29 cellular contexts compared by ENCODE assay signal in the genomic region with DNA sequence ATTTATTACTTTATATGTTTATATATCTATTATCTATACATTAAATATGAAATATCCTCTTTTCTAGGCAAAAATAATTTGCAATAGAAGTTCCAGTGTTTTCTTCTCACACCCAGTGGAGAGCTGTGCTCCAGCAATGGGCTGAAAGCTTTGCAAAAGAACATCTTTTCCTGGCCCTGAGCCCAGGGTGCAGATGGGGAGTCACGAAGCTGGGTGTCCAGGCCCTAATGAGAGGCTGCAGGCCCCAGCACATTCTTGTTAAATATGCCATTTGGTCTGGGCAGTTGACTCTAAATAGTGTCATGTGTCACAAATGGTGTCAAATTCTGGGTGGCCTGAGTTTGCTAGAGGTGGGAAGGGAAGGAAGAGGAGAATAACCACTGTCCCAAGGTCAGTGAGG. TPM values are rescaled to one million over a fixed set of nuclear protein-coding genes. Genes with fewer than 3 reads are reported as not detected.
"Had no signal": no experiment of that assay in that cellular context is flagged by ENCODE, and none has a peak within 500 bp of the region (broad histone marks: within the 10 kb centered on the region; RNA-seq: fewer than 3 reads in every experiment).

No MANE protein-coding gene starts in this region.

- H3K36me3 ChIP-seq: brain microvascular endothelial cell, heart left ventricle, left ventricle myocardium inferior, ovary, prostate gland, thoracic aorta, uterus had no signal

- H3K27ac ChIP-seq: brain microvascular endothelial cell, heart left ventricle, left ventricle myocardium inferior, ovary, prostate gland, skin epidermis, uterus had no signal

- H3K4me3 ChIP-seq: heart left ventricle, left ventricle myocardium inferior, lung, ovary, prostate gland, skin epidermis, thoracic aorta, uterus had no signal

- H3K27me3 ChIP-seq: ovary, uterus had no signal

- H3K9me3 ChIP-seq: heart left ventricle, left ventricle myocardium inferior, ovary, prostate gland, thoracic aorta, uterus had no signal

- FAIRE-seq: astrocyte had no signal

- DNase-seq: activated CD4-positive, alpha-beta memory T cell treated with anti-CD3 and anti-CD28 coated beads for 36 hours; activated CD4-positive, alpha-beta T cell treated with anti-CD3 and anti-CD28 coated beads, Interleukin-2, amount 10 ng/mL, durations not matched to agents 24 days and 14 days; activated CD4-positive, CD25-positive, alpha-beta regulatory T cell treated with anti-CD3 and anti-CD28 coated beads, Interleukin-2, amount 50 U/mL, for 72 hours; activated CD8-positive, alpha-beta memory T cell treated with anti-CD3 and anti-CD28 coated beads, Interleukin-2, amount 50 U/mL, for 4 hours; activated gamma-delta T cell; activated naive CD4-positive, alpha-beta T cell treated with anti-CD3 and anti-CD28 coated beads, Interleukin-2, amount 10 ng/mL, durations not matched to agents 7 days and 5 days; activated naive CD8-positive, alpha-beta T cell treated with anti-CD3 and anti-CD28 coated beads, Interleukin-2, amount 10 ng/mL, durations not matched to agents 7 days and 5 days; activated T-cell treated with anti-CD3 and anti-CD28 coated beads, Interleukin-2, amount 50 U/mL, for 1 hour; brain microvascular endothelial cell; endodermal cell; foreskin fibroblast; heart left ventricle; kidney glomerular epithelial cell; left ventricle myocardium inferior; nephron progenitor cell; ovary; retina; stimulated activated CD4-positive, alpha-beta T cell treated with anti-CD3 and anti-CD28 coated beads, Interleukin-12 subunit alpha, Interleukin-12 subunit beta, amount 100 ng/mL, for 4 hours; stimulated activated CD4-positive, alpha-beta T cell treated with anti-CD3 and anti-CD28 coated beads, Interleukin-4, amount 100 ng/mL, for 1 hour; T-helper 2 cell; uterus had no signal

- ATAC-seq: esophagus mucosa, heart left ventricle, sciatic nerve had no signal

RNA-seq across cellular contexts. Expression of a gene that starts 5.7 kb away (rescaled TPM):
- total RNA-seq: activated CD8-positive, alpha-beta memory T cell treated with anti-CD3 and anti-CD28 coated beads for 36 hours; activated naive CD8-positive, alpha-beta T cell treated with anti-CD3 and anti-CD28 coated beads, Interleukin-2, amount 10 ng/mL, durations not matched to agents 7 days and 5 days had no signal
